Comparison of ENCODE assay signal across 7 cellular contexts in the genomic region with DNA sequence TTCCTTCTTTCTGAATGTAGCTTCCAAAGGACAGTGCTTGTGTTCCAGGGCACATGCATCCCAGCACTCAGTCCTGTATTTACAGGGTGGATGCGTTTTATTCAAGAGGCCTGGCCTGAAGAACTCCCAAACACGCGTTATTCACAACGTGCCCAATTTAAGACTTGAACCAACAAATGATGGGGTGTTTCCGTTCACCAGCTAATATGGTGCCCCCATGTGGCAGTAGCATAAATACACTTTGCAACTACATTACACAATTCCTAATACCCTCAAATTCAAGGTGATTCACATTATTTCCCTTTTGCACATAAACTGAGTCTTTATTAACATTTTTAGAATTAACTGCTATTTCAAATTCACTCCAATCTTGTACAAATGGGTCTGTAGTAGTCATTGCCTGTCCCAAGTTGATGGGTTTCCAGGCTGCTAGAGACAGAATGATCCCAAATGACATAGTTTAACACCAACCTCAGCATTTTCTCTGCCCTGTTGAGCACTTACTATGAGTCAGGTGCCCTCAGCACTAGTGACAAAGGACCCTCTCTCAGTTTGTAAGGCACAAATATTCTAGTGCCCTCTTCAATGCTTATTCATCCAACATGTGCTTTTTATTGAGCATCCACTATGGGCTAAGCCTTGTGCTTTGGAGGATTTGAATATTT. TPM values are rescaled to one million over a fixed set of nuclear protein-coding genes. Genes with fewer than 3 reads are reported as not detected.
DNase-seq lines count a peak whose midpoint lies in the region; ATAC-seq and TF ChIP-seq lines count a peak whose summit lies in the region.

No MANE protein-coding gene starts in this region.

- TF ChIP-seq POLR2A in body of pancreas (IDR thresholded peaks at IDR 0.05) = no peak
- TF ChIP-seq POLR2A in GM18505 (IDR thresholded peaks at IDR 0.05; ENCODE audit: borderline replicate concordance, extremely low read depth, insufficient read depth, insufficient read length) = no peak

- no peak for ATAC-seq in body of pancreas
- ATAC-seq in mucosa of descending colon = no peak
- no peak for ATAC-seq in HG03457 (IDR thresholded peaks at IDR 0.05; ENCODE audit: unreplicated experiment)
- ATAC-seq in GM18505 (IDR thresholded peaks at IDR 0.05; ENCODE audit: unreplicated experiment) = no peak

- H3K27ac ChIP-seq in Karpas-422 (ENCODE audit: low read length) (no peak overlapping the region), body of pancreas (no peak overlapping the region)

- H3K4me3 ChIP-seq in Karpas-422 (ENCODE audit: low read length) (no peak overlapping the region), body of pancreas (no peak overlapping the region), mucosa of descending colon (no peak overlapping the region)

- H3K27me3 ChIP-seq in Karpas-422 (ENCODE audit: low read length) (no peaks in the 10 kb centered on the region), body of pancreas (no peaks in the 10 kb centered on the region)

- no peaks in the 10 kb centered on the region for H3K4me1 ChIP-seq in Karpas-422 (ENCODE audit: low read length)
- H3K4me1 ChIP-seq in body of pancreas = peaks cover 6% of the 10 kb centered on the region
- H3K4me1 ChIP-seq in mucosa of descending colon (ENCODE audit: low read depth) = peaks cover 21% of the 10 kb centered on the region

- H3K4me2 ChIP-seq in Karpas-422 (ENCODE audit: low read depth, low read length, poor library complexity, severe bottlenecking) = no peak overlapping the region

- H3K79me2 ChIP-seq in Karpas-422 (ENCODE audit: low read length) = no peaks in the 10 kb centered on the region

- DNase-seq in ELR (ENCODE audit: low read depth) (peak; percentile 58), Karpas-422 (peak; percentile 80), body of pancreas (peak in 3 of 4 donors; percentile 27 to 51 (median 44)), mucosa of descending colon (no peak), GF-D8 (lab: John Stamatoyannopoulos, UW) (no peak)

- no peaks in the 10 kb centered on the region for H3K9me2 ChIP-seq in Karpas-422 (replicated peaks; ENCODE audit: insufficient read depth, low read length)

- no peaks in the 10 kb centered on the region for H3K36me3 ChIP-seq in Karpas-422 (ENCODE audit: insufficient read depth, low read length)
- H3K36me3 ChIP-seq in body of pancreas (replicated peaks in 1 of 2; ENCODE audit: insufficient read depth in 1 of 2, low read depth in 2 of 2) = no peaks in the 10 kb centered on the region
- no peaks in the 10 kb centered on the region for H3K36me3 ChIP-seq in mucosa of descending colon (ENCODE audit: low read depth)

- WGBS in body of pancreas, 2 donors = 23% methylated on average over 5 of the region's 5 CpGs

- H3K9me3 ChIP-seq in Karpas-422 (ENCODE audit: low read length) = no peaks in the 10 kb centered on the region
- H3K9me3 ChIP-seq in body of pancreas = no peaks in the 10 kb centered on the region
- H3K9me3 ChIP-seq in mucosa of descending colon = no peaks in the 10 kb centered on the region

- intact Hi-C loops in body of pancreas (cut with DNase I) (no loop called here), mucosa of descending colon (cut with DNase I, micrococcal nuclease) (no loop called here)

- H2AFZ ChIP-seq in Karpas-422 (ENCODE audit: low read length) = no peak overlapping the region

- no peaks in the 10 kb centered on the region for H4K20me1 ChIP-seq in Karpas-422 (ENCODE audit: insufficient read depth, low read depth, low read length)

- TF ChIP-seq CTCF in body of pancreas (IDR thresholded peaks at IDR 0.05) (peak; percentile 18 to 65 (median 51)), mucosa of descending colon (IDR thresholded peaks at IDR 0.05) (peak; percentile 18)

- H3K9ac ChIP-seq in Karpas-422 (ENCODE audit: low read length) = no peak overlapping the region

RNA-seq across cellular contexts. Expression of gene HSD17B2, which starts 26.9 kb away (rescaled TPM):
- not detected in 2 replicates for total RNA-seq in Karpas-422 (2014; rRNA removed; shearing (Covaris generic); ENCODE audit: low replicate concordance)
- total RNA-seq in body of pancreas (10 to 100 TPM; 12.2 to 24.1 TPM), mucosa of descending colon (100 to 1,000 TPM in 1 of 3 donors, 10 to 100 TPM in 2; 38.6 to 211 (median 45.5) TPM)

RNA-seq across cellular contexts. Expression of gene SDR42E1, which starts 50.7 kb away (rescaled TPM):
- total RNA-seq in Karpas-422 (2014; rRNA removed; shearing (Covaris generic); ENCODE audit: low replicate concordance) = 4.4 TPM in 2 replicates
- total RNA-seq in body of pancreas = 1 to 10 TPM; 2.6 to 3.4 TPM
- total RNA-seq in mucosa of descending colon = 10 to 100 TPM in 1 of 3 donors, 1 to 10 TPM in 2; 5.9 to 14.0 (median 6.7) TPM

Comparison
In these comparisons a context has a peak if more than half of its experiments do, and no peak if none do; other contexts are left out.
1. DNase-seq: peak in ELR (single experiment), Karpas-422 (single experiment) and body of pancreas (3 of 4); none in mucosa of descending colon (0 of 3) and GF-D8 (single experiment).
2. RNA of gene HSD17B2, which starts 26.9 kb away (total RNA-seq): 38.6 to 211 TPM in mucosa of descending colon and 12.2 to 24.1 TPM in body of pancreas; not detected in Karpas-422; every median in the first group is over 10 times any median in the second.